Comparison of ENCODE assay signal across 19 cellular contexts in genomic region chr11:28826807-28827206, GRCh38.
"Had no signal": no experiment of that assay in that cellular context is flagged by ENCODE, and none has a peak within 500 bp of the region (broad histone marks: within the 10 kb centered on the region; RNA-seq: fewer than 3 reads in every experiment).

No MANE protein-coding gene starts in this region.

- H3K36me3 ChIP-seq: esophagus muscularis mucosa, gastroesophageal sphincter, heart left ventricle, left lung, lower lobe of right lung had no signal

- H3K4me1 ChIP-seq: esophagus muscularis mucosa, foreskin keratinocyte, gastroesophageal sphincter, heart left ventricle, left lung, lower lobe of right lung had no signal

- H3K79me2 ChIP-seq: hepatocyte had no signal

- H3K9me3 ChIP-seq: lower lobe of right lung had no signal

- ATAC-seq: foreskin keratinocyte, gastroesophageal sphincter, heart left ventricle, left cardiac atrium, left lung, left ventricle myocardium superior, lower lobe of right lung, mucosa of descending colon had no signal

- H3K27ac ChIP-seq: coronary artery, dorsolateral prefrontal cortex, esophagus muscularis mucosa, foreskin keratinocyte, gastroesophageal sphincter, heart left ventricle, hepatocyte, left lung, lower lobe of right lung had no signal

- H2AFZ ChIP-seq: hepatocyte had no signal

- DNase-seq: dermis blood vessel endothelial cell; dorsolateral prefrontal cortex; effector CD4-positive, alpha-beta T cell; effector memory CD4-positive, alpha-beta T cell; foreskin keratinocyte; heart left ventricle; immature natural killer cell; islet precursor cell; left cardiac atrium; left lung; left ventricle myocardium superior; lower lobe of right lung; mesenchymal stem cell; mucosa of descending colon; naive B cell had no signal

- H3K4me2 ChIP-seq: hepatocyte had no signal

- H3K4me3 ChIP-seq: coronary artery, dorsolateral prefrontal cortex, esophagus muscularis mucosa, gastroesophageal sphincter, heart left ventricle, hepatocyte, left lung, lower lobe of right lung, mucosa of descending colon had no signal

- H3K27me3 ChIP-seq: dorsolateral prefrontal cortex, esophagus muscularis mucosa, foreskin keratinocyte, gastroesophageal sphincter, heart left ventricle, hepatocyte, left lung had no signal
